Comparison of ENCODE assay signal across 24 cellular contexts in genomic region chr12:116892318-116892717, GRCh38. TPM values are rescaled to one million over a fixed set of nuclear protein-coding genes. Genes with fewer than 3 reads are reported as not detected.
DNase-seq lines count a peak whose midpoint lies in the region; ATAC-seq and TF ChIP-seq lines count a peak whose summit lies in the region.
"Had no signal": no experiment of that assay in that cellular context is flagged by ENCODE, and none has a peak within 500 bp of the region (broad histone marks: within the 10 kb centered on the region; RNA-seq: fewer than 3 reads in every experiment).

No MANE protein-coding gene starts in this region.

- H4K5ac ChIP-seq in IMR-90 (ENCODE audit: low read depth, low read length) (no peak overlapping the region), mesendoderm (ENCODE audit: low read length) (no peak overlapping the region)

- H2AK5ac ChIP-seq in IMR-90 (ENCODE audit: low read depth, low read length): no peak overlapping the region
- no peak overlapping the region for H2AK5ac ChIP-seq in mesendoderm (ENCODE audit: low read length)

- H3K18ac ChIP-seq in IMR-90 (ENCODE audit: low read depth, low read length) (no peak overlapping the region), mesendoderm (ENCODE audit: low read length) (no peak overlapping the region)

- no peak overlapping the region for H2BK5ac ChIP-seq in IMR-90 (ENCODE audit: low read depth, low read length, poor library complexity, severe bottlenecking)
- H2BK5ac ChIP-seq in mesendoderm (ENCODE audit: low read length): no peak overlapping the region

- H4K8ac ChIP-seq in IMR-90 (ENCODE audit: low read depth in 2 of 2, low read length in 2 of 2) (no peak overlapping the region), mesendoderm (ENCODE audit: low read depth, low read length) (no peak overlapping the region)

- WGBS in IMR-90 (ENCODE audit: extremely low coverage in 2 of 2, insufficient read length in 1 of 2), 2 experiments: no CpG with 5 or more reads among the region's 6 CpGs
- WGBS in mesendoderm (ENCODE audit: extremely low coverage, insufficient coverage, low lambda C conversion rate): no CpG with 5 or more reads among the region's 6 CpGs

- H3K4me1 ChIP-seq in IMR-90 (ENCODE audit: control insufficient read depth, insufficient read depth, low read length): no peaks in the 10 kb centered on the region
- no peaks in the 10 kb centered on the region for H3K4me1 ChIP-seq in mesendoderm (ENCODE audit: control insufficient read depth, low read depth, low read length)
- H3K4me1 ChIP-seq in gastrocnemius medialis: no peaks in the 10 kb centered on the region
- H3K4me1 ChIP-seq: adrenal gland, SJSA1 had no signal

- BruUV-seq in IMR-90 (replicated peaks; lab: Mats Ljungman, UMichigan): no TSS peak

- no peak overlapping the region for H2BK120ac ChIP-seq in IMR-90 (ENCODE audit: low read depth, low read length)
- H2BK120ac ChIP-seq in mesendoderm (ENCODE audit: low read depth, low read length): no peak overlapping the region

- POLR2A ChIA-PET in IMR-90 (lab: Charles Lee; ENCODE audit: unreplicated experiment): no interaction called here

- no peak for TF ChIP-seq RAD21 in IMR-90 (IDR thresholded peaks at IDR 0.05; ENCODE audit: low read length)

- no peak overlapping the region for H3K4me3 ChIP-seq in IMR-90 (ENCODE audit: insufficient read depth, low read depth, low read length)
- no peak overlapping the region for H3K4me3 ChIP-seq in mesendoderm (ENCODE audit: low read length)
- H3K4me3 ChIP-seq in gastrocnemius medialis: no peak overlapping the region
- H3K4me3 ChIP-seq: adrenal gland, cardiac muscle cell, SJSA1, thoracic aorta had no signal

- H3K23ac ChIP-seq in IMR-90 (ENCODE audit: low read depth, low read length) (no peak overlapping the region), mesendoderm (ENCODE audit: low read length) (no peak overlapping the region)

- dilution Hi-C loops in IMR-90 (cut with HindIII; ENCODE audit: low sequenced_read_pairs, unreplicated experiment): no loop called here

- H3K27me3 ChIP-seq in IMR-90 (ENCODE audit: control insufficient read depth, insufficient read depth, low read length) (peaks cover 12% of the 10 kb centered on the region), mesendoderm (ENCODE audit: insufficient read depth, low read length, poor library complexity) (no peaks in the 10 kb centered on the region), gastrocnemius medialis (peaks cover 0 to 4% (median 0%) of the 10 kb centered on the region in 3 donors)
- H3K27me3 ChIP-seq: adrenal gland had no signal

- in situ Hi-C loops in IMR-90 (cut with MboI; ENCODE audit: low sequenced_read_pairs) (no loop called here), SK-MEL-5 (cut with HindIII; ENCODE audit: low pct_unique_long_range_greater_than_20kb, low sequenced_read_pairs) (no loop called here), gastrocnemius medialis (cut with MboI; ENCODE audit: low sequenced_read_pairs in 4 of 4) (no loop called here)

- H3K27ac ChIP-seq in IMR-90 (ENCODE audit: insufficient read depth, low read length): no peak overlapping the region
- H3K27ac ChIP-seq in mesendoderm (ENCODE audit: low read depth, low read length): no peak overlapping the region
- no peak overlapping the region for H3K27ac ChIP-seq in gastrocnemius medialis
- H3K27ac ChIP-seq: adrenal gland, cardiac muscle cell, HL-60, SJSA1, thoracic aorta had no signal

- H3K36me3 ChIP-seq in IMR-90 (ENCODE audit: control insufficient read depth, insufficient read depth, low read length) (no peaks in the 10 kb centered on the region), mesendoderm (ENCODE audit: control insufficient read depth, insufficient read depth, low read length) (no peaks in the 10 kb centered on the region), gastrocnemius medialis (no peaks in the 10 kb centered on the region)
- H3K36me3 ChIP-seq: adrenal gland, cardiac muscle cell, SJSA1, thoracic aorta had no signal

- DNase-seq in NCI-H2227 (lab: John Stamatoyannopoulos, UW; ENCODE audit: unreplicated experiment): peak; percentile 43
- no peak for DNase-seq in NCI-H2227 treated with DMSO at 0.1 percent for 48 hours (lab: John Stamatoyannopoulos, UW)
- DNase-seq in IMR-90: no peak
- DNase-seq in SK-MEL-5 (ENCODE audit: low read depth, low spot score): peak; percentile 69
- DNase-seq in mesendoderm: peak; percentile 45
- DNase-seq in gastrocnemius medialis: no peak
- no peak for DNase-seq in hypothalamus (lab: John Stamatoyannopoulos, UW)
- no peak for DNase-seq in retina
- DNase-seq: ACHN; activated CD4-positive, alpha-beta T cell treated with anti-CD3 and anti-CD28 coated beads for 1 hour; adrenal gland; CD4-positive, CD25-positive, alpha-beta regulatory T cell; dermis blood vessel endothelial cell; DND-41; glutamatergic neuron; H7; KBM-7; NCI-H1417 treated with DMSO at 0.1 percent for 48 hours; NCI-H446 treated with DMSO at 0.1 percent for 48 hours; T-helper 9 cell had no signal

- H3K4me2 ChIP-seq in IMR-90 (ENCODE audit: low read depth, low read length) (no peak overlapping the region), mesendoderm (ENCODE audit: low read length) (no peak overlapping the region)

- no peak overlapping the region for H2BK15ac ChIP-seq in IMR-90 (ENCODE audit: low read depth, low read length)
- no peak overlapping the region for H2BK15ac ChIP-seq in mesendoderm (replicated peaks; ENCODE audit: low read depth)

- H3K79me2 ChIP-seq in mesendoderm (ENCODE audit: control insufficient read depth, insufficient read depth, low read length): no peaks in the 10 kb centered on the region

- no peaks in the 10 kb centered on the region for H3K9me1 ChIP-seq in IMR-90 (ENCODE audit: insufficient read depth, low read length)

- H2BK20ac ChIP-seq in IMR-90 (ENCODE audit: low read depth, low read length): no peak overlapping the region

- no peak overlapping the region for H4K91ac ChIP-seq in IMR-90 (ENCODE audit: insufficient read depth, low read depth, low read length)

- ATAC-seq in IMR-90 (ENCODE audit: low read depth): no peak
- no peak for ATAC-seq in gastrocnemius medialis

- TF ChIP-seq POLR2A in IMR-90 (IDR thresholded peaks at IDR 0.05; ENCODE audit: low read depth, low read length) (no peak), gastrocnemius medialis (IDR thresholded peaks at IDR 0.05) (no peak)

- H3K9me3 ChIP-seq in IMR-90 (ENCODE audit: control insufficient read depth, insufficient read depth, low read length) (peaks cover 2% of the 10 kb centered on the region; the same call in 1 of the 2 replicates), gastrocnemius medialis (no peaks in the 10 kb centered on the region)
- H3K9me3 ChIP-seq: adrenal gland, SJSA1, thoracic aorta had no signal

- no peak overlapping the region for H2AFZ ChIP-seq in IMR-90 (replicated peaks; ENCODE audit: low read length, poor library complexity)

- no peak overlapping the region for H3K9ac ChIP-seq in IMR-90 (ENCODE audit: low read depth, low read length)
- H3K9ac ChIP-seq in mesendoderm (ENCODE audit: low read length): no peak overlapping the region

- CTCF ChIA-PET in IMR-90 (lab: Yijun Ruan, JAX): interaction anchor here (0.6 kb wide), 1 partner anchor 588 kb away, joined by 4 read pairs; no protein-coding TSS in a partner anchor

- H3K79me1 ChIP-seq in IMR-90 (ENCODE audit: low read depth in 1 of 2, low read length in 2 of 2) (no peaks in the 10 kb centered on the region), mesendoderm (ENCODE audit: low read length) (no peaks in the 10 kb centered on the region)

- intact Hi-C loops in IMR-90 (cut with micrococcal nuclease) (no loop called here), gastrocnemius medialis (cut with DNase I; ENCODE audit: low total_unique reads) (no loop called here)

- H4K20me1 ChIP-seq in IMR-90 (ENCODE audit: insufficient read depth, low read length): no peaks in the 10 kb centered on the region

- H3K56ac ChIP-seq in IMR-90 (ENCODE audit: extremely low read depth, insufficient read depth, low read length): no peak overlapping the region
- no peak overlapping the region for H3K56ac ChIP-seq in mesendoderm (ENCODE audit: low read length)

- H3K4ac ChIP-seq in IMR-90 (ENCODE audit: low read depth, low read length) (no peak overlapping the region), mesendoderm (ENCODE audit: low read depth, low read length) (no peak overlapping the region)

- no peak overlapping the region for H2AK9ac ChIP-seq in IMR-90 (replicated peaks; ENCODE audit: low read depth, low read length, poor library complexity)

- no peak overlapping the region for H3K14ac ChIP-seq in IMR-90 (replicated peaks; ENCODE audit: low read depth, low read length)

- TF ChIP-seq CTCF in IMR-90 (conservative IDR thresholded peaks at IDR 0.05; ENCODE audit: low read depth, low read length) (no peak), gastrocnemius medialis (IDR thresholded peaks at IDR 0.05 in 4 of 5, conservative IDR thresholded peaks at IDR 0.05 in 1 of 5) (no peak)

TF ChIP-seq in IMR-90, 13 proteins besides CTCF, POLR2A, EP300 and RAD21:
- TF ChIP-seq RCOR1 (IDR thresholded peaks at IDR 0.05; ENCODE audit: insufficient replicate concordance, low read length) (no peak), USF2 (IDR thresholded peaks at IDR 0.05; ENCODE audit: low read depth, low read length) (peak; percentile 62; the same call in 1 of the 2 replicates)

RNA-seq across cellular contexts. Expression of gene HRK, which starts 11.1 kb away (rescaled TPM):
- total RNA-seq in IMR-90 (2012; rRNA removed): not detected in 2 replicates
- polyA plus RNA-seq in IMR-90 (2012; rRNA removed): not detected in 2 replicates
- polyA plus RNA-seq in IMR-90 (2012; cell fraction: cytosol; rRNA removed): not detected in 2 replicates
- not detected in 2 replicates for polyA plus RNA-seq in IMR-90 (2012; cell fraction: nucleus; rRNA removed; ENCODE audit: low replicate concordance)
- total RNA-seq in SK-MEL-5 (2014; rRNA removed; shearing (Covaris generic)): 11.1 and 11.9 TPM in 2 replicates
- 7.2 and 9.2 TPM in 2 replicates for polyA plus RNA-seq in SK-MEL-5 (2015; cell fraction: cytosol; rRNA removed)
- 10.2 and 10.5 TPM in 2 replicates for polyA plus RNA-seq in SK-MEL-5 (2015; cell fraction: nucleus; rRNA removed)
- polyA plus RNA-seq in mesendoderm (2013, experiment 1 of 2): 0.59 TPM
- polyA plus RNA-seq in mesendoderm (2013, experiment 2 of 2): 0.62 TPM
- total RNA-seq in gastrocnemius medialis: not detected
- total RNA-seq: cardiac muscle cell, dermis blood vessel endothelial cell, SJSA1 had no signal
- polyA plus RNA-seq: CD4-positive, CD25-positive, alpha-beta regulatory T cell had no signal

RNA-seq across cellular contexts. Expression of gene FBXW8, which starts 18.4 kb away (rescaled TPM):
- 23.6 and 25.8 TPM in 2 replicates for total RNA-seq in IMR-90 (2012; rRNA removed)
- polyA plus RNA-seq in IMR-90 (2012; rRNA removed): 18.6 and 20.3 TPM in 2 replicates
- polyA plus RNA-seq in IMR-90 (2012; cell fraction: cytosol; rRNA removed): 10.6 and 17.8 TPM in 2 replicates
- 33.2 and 40.4 TPM in 2 replicates for polyA plus RNA-seq in IMR-90 (2012; cell fraction: nucleus; rRNA removed; ENCODE audit: low replicate concordance)
- total RNA-seq in SK-MEL-5 (2014; rRNA removed; shearing (Covaris generic)): 14.2 and 15.6 TPM in 2 replicates
- polyA plus RNA-seq in SK-MEL-5 (2015; cell fraction: cytosol; rRNA removed): 23.4 and 26.4 TPM in 2 replicates
- 22.1 and 26.9 TPM in 2 replicates for polyA plus RNA-seq in SK-MEL-5 (2015; cell fraction: nucleus; rRNA removed)
- polyA plus RNA-seq in mesendoderm (2013, experiment 1 of 2): 7.6 TPM
- 7.6 TPM for polyA plus RNA-seq in mesendoderm (2013, experiment 2 of 2)
- 1 to 10 TPM; 4.2 to 5.6 (median 4.7) TPM for total RNA-seq in gastrocnemius medialis

Comparison
In these comparisons a context has a peak if more than half of its experiments do, and no peak if none do; other contexts are left out.
1. DNase-seq: peak in NCI-H2227 (single experiment), SK-MEL-5 (single experiment) and mesendoderm (single experiment); none in NCI-H2227 treated with DMSO at 0.1 percent for 48 hours (single experiment), IMR-90 (single experiment), gastrocnemius medialis (0 of 2), hypothalamus (0 of 51) and retina (single experiment).
2. RNA of gene HRK, which starts 11.1 kb away (total RNA-seq): 11.1 to 11.9 TPM in SK-MEL-5; not detected in IMR-90 and not detected in gastrocnemius medialis; every median in the first group is over 10 times any median in the second.